ENCODE assay signal across 8 cellular contexts in genomic region chr14:91509878-91510170, GRCh38. TPM values are rescaled to one million over a fixed set of nuclear protein-coding genes. Genes with fewer than 3 reads are reported as not detected.
DNase-seq lines count a peak whose midpoint lies in the region; ATAC-seq and TF ChIP-seq lines count a peak whose summit lies in the region.

No MANE protein-coding gene starts in this region.

- peak overlapping the region; percentile 94 to 100 (median 98) for H3K27ac ChIP-seq in adrenal gland
- peak overlapping the region; percentile 96 for H3K27ac ChIP-seq in substantia nigra (ENCODE audit: low read depth, low read length, poor library complexity, severe bottlenecking)

- TF ChIP-seq POLR2A in adrenal gland (IDR thresholded peaks at IDR 0.05) = no peak

- H3K4me3 ChIP-seq in Caco-2 (ENCODE audit: low read depth, low read length) (peak overlapping the region; percentile 47), adrenal gland (peak overlapping the region; percentile 66 to 92 (median 82)), kidney epithelial cell (ENCODE audit: low read depth, low read length) (peak overlapping the region; percentile 96)

- no peaks in the 10 kb centered on the region for H3K27me3 Mint-ChIP-seq in Caco-2 (ENCODE audit: insufficient read depth, unreplicated experiment)

- CTCF ChIA-PET in Caco-2 (lab: Charles Lee) = no interaction called here

- H3K36me3 ChIP-seq in Caco-2 (ENCODE audit: control insufficient read depth, insufficient read depth, low read length) = peaks cover 1% of the 10 kb centered on the region
- no peaks in the 10 kb centered on the region for H3K36me3 ChIP-seq in adrenal gland (replicated peaks in 1 of 2)
- no peaks in the 10 kb centered on the region for H3K36me3 ChIP-seq in kidney epithelial cell (ENCODE audit: control insufficient read depth, insufficient read depth, low read length)

- H3K27ac Mint-ChIP-seq in Caco-2 (ENCODE audit: unreplicated experiment) = peak overlapping the region; percentile 98

- peaks cover 41% of the 10 kb centered on the region for H3K36me3 Mint-ChIP-seq in Caco-2 (ENCODE audit: insufficient read depth, unreplicated experiment)

- no peaks in the 10 kb centered on the region for H3K9me3 ChIP-seq in Caco-2
- H3K9me3 ChIP-seq in adrenal gland (replicated peaks in 1 of 3) = no peaks in the 10 kb centered on the region

- DNase-seq in Caco-2 (no peak), adrenal gland (no peak), kidney epithelial cell (ENCODE audit: low read depth) (no peak), substantia nigra (lab: John Stamatoyannopoulos, UW) (peak in 7 of 49 donors; percentile 27 to 64 (median 62)), iPS-NIHi7 (ENCODE audit: extremely low spot score) (no peak), HuH-7 (ENCODE audit: low spot score) (no peak)

- H3K9me3 Mint-ChIP-seq in Caco-2 (ENCODE audit: unreplicated experiment) = no peaks in the 10 kb centered on the region

- intact Hi-C loops in Caco-2 (cut with micrococcal nuclease; ENCODE audit: unreplicated experiment) (loop anchor here (1.0 to 2.0 kb wide), 2 partner anchors 45 to 59 kb away; no protein-coding TSS in a partner anchor), adrenal gland (cut with DNase I) (no loop called here)

- no TSS peak for BruUV-seq in Caco-2 (replicated peaks; lab: Mats Ljungman, UMichigan)

- H3K4me1 Mint-ChIP-seq in Caco-2 (ENCODE audit: low read depth, unreplicated experiment) = no peaks in the 10 kb centered on the region

- 0 to 1% (median 0%) methylated on average over 4 to 34 of the region's 34 CpGs; no CpG with 5 or more reads in 1 of the 4 donors for WGBS in adrenal gland, 4 donors

- H3K27me3 ChIP-seq in Caco-2 (replicated peaks; ENCODE audit: control insufficient read depth, insufficient read depth, low read length) (no peaks in the 10 kb centered on the region), adrenal gland (no peaks in the 10 kb centered on the region), kidney epithelial cell (ENCODE audit: control insufficient read depth, insufficient read depth, low read length) (no peaks in the 10 kb centered on the region)

- ATAC-seq in GM21360 (IDR thresholded peaks at IDR 0.05; ENCODE audit: unreplicated experiment) (peak; percentile 24), HG03558 (IDR thresholded peaks at IDR 0.05; ENCODE audit: extremely low read depth, unreplicated experiment) (peak; percentile 2)

- POLR2A ChIA-PET in Caco-2 (lab: Charles Lee) = interaction anchor here (0.6 to 1.0 kb wide), 2 partner anchors 19 to 45 kb away, joined by 5 to 7 read pairs; no protein-coding TSS in a partner anchor

- H3K4me3 Mint-ChIP-seq in Caco-2 (ENCODE audit: unreplicated experiment) = peak overlapping the region; percentile 79

- H3K4me1 ChIP-seq in Caco-2 = 0 out of 2 replicates have a peak, but pooled peaks cover 11% of the 10 kb centered on the region
- H3K4me1 ChIP-seq in adrenal gland (replicated peaks in 1 of 2) = peaks cover 7 to 34% of the 10 kb centered on the region in 2 donors

- TF ChIP-seq CTCF in Caco-2 (IDR thresholded peaks at IDR 0.05; ENCODE audit: insufficient read depth in 1 of 2, low read depth in 1 of 2, low read length in 1 of 2, severe bottlenecking in 1 of 2, unreplicated experiment in 1 of 2) (no peak), adrenal gland (IDR thresholded peaks at IDR 0.05) (peak in 1 of 6 experiments; percentile 2), kidney epithelial cell (IDR thresholded peaks at IDR 0.05; ENCODE audit: insufficient read depth, low read length, poor library complexity, severe bottlenecking) (no peak)

RNA-seq across cellular contexts. Expression of gene PPP4R3A, which starts 0.3 kb away (rescaled TPM):
- total RNA-seq in Caco-2 (2022) (96.5 and 98.9 TPM in 2 replicates), adrenal gland (10 to 100 TPM; 28.1 to 64.3 (median 52.6) TPM), kidney epithelial cell (58.5 and 72.0 TPM in 2 replicates)
- 10 to 100 TPM; 35.4 to 55.4 (median 51.1) TPM for polyA plus RNA-seq in adrenal gland
